In genomic region chr3:78825858-78826215, GRCh38 we compare ENCODE assay signal across 19 cellular contexts.
A peak's percentile ranks its signal among the peaks of the same experiment; 100 is the strongest.
DNase-seq lines count a peak whose midpoint lies in the region; ATAC-seq, FAIRE-seq and TF ChIP-seq lines count a peak whose summit lies in the region.
"Had no signal": no experiment of that assay in that cellular context is flagged by ENCODE, and none has a peak within 500 bp of the region (broad histone marks: within the 10 kb centered on the region; RNA-seq: fewer than 3 reads in every experiment).

No MANE protein-coding gene starts in this region.

- H3K27ac ChIP-seq in Peyer's patch = no peak overlapping the region
- H3K27ac ChIP-seq: HL-60 had no signal

- no peaks in the 10 kb centered on the region for H3K9me3 ChIP-seq in adipocyte (ENCODE audit: control insufficient read depth, low read length)
- H3K9me3 ChIP-seq in MG63 = no peaks in the 10 kb centered on the region
- no peaks in the 10 kb centered on the region for H3K9me3 ChIP-seq in Peyer's patch
- H3K9me3 ChIP-seq: BE2C, HAP-1 had no signal

- H3K4me1 ChIP-seq in adipocyte (ENCODE audit: control insufficient read depth, insufficient read depth, low read length) (peaks cover 22% of the 10 kb centered on the region), Peyer's patch (no peaks in the 10 kb centered on the region)

- no peak for DNase-seq in GM12892 (ENCODE audit: insufficient read length)
- peak; percentile 59 for DNase-seq in adipocyte (ENCODE audit: low read depth)
- peak; percentile 80 for DNase-seq in fibroblast of peridontal ligament (ENCODE audit: extremely low read depth)
- DNase-seq in MG63 = no peak
- DNase-seq in Peyer's patch = no peak
- DNase-seq: 8988T; ACHN; BE2C; C1 segment of cervical spinal cord; CD4-positive, CD25-positive, alpha-beta regulatory T cell; CD8-positive, alpha-beta memory T cell; COR-L47 had no signal

- no peak for ATAC-seq in GM21360 (IDR thresholded peaks at IDR 0.05; ENCODE audit: unreplicated experiment)

- H3K36me3 ChIP-seq in adipocyte (ENCODE audit: control insufficient read depth, insufficient read depth, low read length, severe bottlenecking) = no peaks in the 10 kb centered on the region
- no peaks in the 10 kb centered on the region for H3K36me3 ChIP-seq in MG63
- no peaks in the 10 kb centered on the region for H3K36me3 ChIP-seq in Peyer's patch
- H3K36me3 ChIP-seq: BE2C, HAP-1 had no signal

- H3K27me3 ChIP-seq in adipocyte (replicated peaks; ENCODE audit: control insufficient read depth, insufficient read depth, low read length) (no peaks in the 10 kb centered on the region), MG63 (no peaks in the 10 kb centered on the region), Peyer's patch (no peaks in the 10 kb centered on the region)

- H3K9ac ChIP-seq in adipocyte (ENCODE audit: low read length) = no peak overlapping the region

- no peak for TF ChIP-seq CTCF in Peyer's patch (IDR thresholded peaks at IDR 0.05)

- FAIRE-seq in A204.1 (lab: Jason Lieb, UNC) = peak; percentile 92
- peak; percentile 76 for FAIRE-seq in GM12892 (lab: Jason Lieb, UNC)
- FAIRE-seq: G401.6, GM12891, GM18507 had no signal

- TF ChIP-seq POLR2A in GM12892 (IDR thresholded peaks at IDR 0.05; ENCODE audit: low read depth, low read length) = no peak
- no peak for TF ChIP-seq POLR2A in Peyer's patch (IDR thresholded peaks at IDR 0.05)

- H3K4me3 ChIP-seq in adipocyte (ENCODE audit: low read length) = no peak overlapping the region
- H3K4me3 ChIP-seq in MG63 = no peak overlapping the region
- no peak overlapping the region for H3K4me3 ChIP-seq in Peyer's patch
- H3K4me3 ChIP-seq: HAP-1 had no signal

Comparison
In these comparisons a context has a peak if more than half of its experiments do, and no peak if none do; other contexts are left out.
1. DNase-seq: peak in adipocyte (single experiment) and fibroblast of peridontal ligament (single experiment); none in GM12892 (single experiment), MG63 (single experiment) and Peyer's patch (0 of 3).